Comparison of ENCODE assay signal across 8 cellular contexts in genomic region chrX:1481636-1482529, GRCh38. TPM values are rescaled to one million over a fixed set of nuclear protein-coding genes. Genes with fewer than 3 reads are reported as not detected.
A peak's percentile ranks its signal among the peaks of the same experiment; 100 is the strongest.
DNase-seq lines count a peak whose midpoint lies in the region; ATAC-seq and TF ChIP-seq lines count a peak whose summit lies in the region.

No MANE protein-coding gene starts in this region.

- H3K4me3 ChIP-seq in LNCaP clone FGC (ENCODE audit: low read depth, low read length) = no peak overlapping the region

- peak; percentile 50 for ATAC-seq in GM21717 (IDR thresholded peaks at IDR 0.05; ENCODE audit: unreplicated experiment)

- H3K9me3 Mint-ChIP-seq in progenitor cell of endocrine pancreas (ENCODE audit: low read depth) = peaks cover 20% of the 10 kb centered on the region

- peaks cover 21% of the 10 kb centered on the region for H3K27me3 Mint-ChIP-seq in progenitor cell of endocrine pancreas

- TF ChIP-seq CTCF in LNCaP clone FGC (IDR thresholded peaks at IDR 0.05; ENCODE audit: control insufficient read depth, extremely low read depth, insufficient read depth) (no peak), progenitor cell of endocrine pancreas (IDR thresholded peaks at IDR 0.05; ENCODE audit: unreplicated experiment) (no peak)

- no peaks in the 10 kb centered on the region for H3K36me3 Mint-ChIP-seq in progenitor cell of endocrine pancreas (ENCODE audit: insufficient read depth)

- peaks cover 4% of the 10 kb centered on the region for H3K4me1 Mint-ChIP-seq in progenitor cell of endocrine pancreas (ENCODE audit: low read depth)

- H3K27ac Mint-ChIP-seq in progenitor cell of endocrine pancreas = peak overlapping the region; percentile 86

- in situ Hi-C loops in Caki2 (cut with HindIII; ENCODE audit: low pct_unique_long_range_greater_than_20kb, low sequenced_read_pairs) = no loop called here

- DNase-seq in Caki2 (ENCODE audit: low read depth) (peak; percentile 60), LNCaP clone FGC (ENCODE audit: low read depth) (peak; percentile 53), activated T-helper 1 cell treated with Interleukin-2 at 50 U/mL for 16 hours (ENCODE audit: low read depth) (peak; percentile 59), glomerular visceral epithelial cell (ENCODE audit: extremely low spot score) (peak; percentile 51), progenitor cell of endocrine pancreas (ENCODE audit: low spot score, unreplicated experiment) (no peak), cerebellar cortex (ENCODE audit: low spot score) (no peak), COLO668 (lab: John Stamatoyannopoulos, UW; ENCODE audit: unreplicated experiment) (no peak)

- peak overlapping the region; percentile 61 for H3K4me3 Mint-ChIP-seq in progenitor cell of endocrine pancreas (ENCODE audit: low read depth)

RNA-seq across cellular contexts. Expression of gene ASMTL, which starts 29.2 kb away (rescaled TPM):
- 50.7 and 51.8 TPM in 2 replicates for total RNA-seq in Caki2 (2014; rRNA removed; shearing (Covaris generic); ENCODE audit: low replicate concordance)
- total RNA-seq in progenitor cell of endocrine pancreas = 24.5 and 26.2 TPM in 2 replicates

RNA-seq across cellular contexts. Expression of gene P2RY8, which starts 55.1 kb away (rescaled TPM):
- not detected in 2 replicates for total RNA-seq in Caki2 (2014; rRNA removed; shearing (Covaris generic); ENCODE audit: low replicate concordance)
- not detected in 2 replicates for total RNA-seq in progenitor cell of endocrine pancreas

Comparison
In these comparisons a context has a peak if more than half of its experiments do, and no peak if none do; other contexts are left out.
1. DNase-seq: peak in Caki2 (single experiment), LNCaP clone FGC (single experiment), activated T-helper 1 cell treated with Interleukin-2 at 50 U/mL for 16 hours (single experiment) and glomerular visceral epithelial cell (single experiment); none in progenitor cell of endocrine pancreas (single experiment), cerebellar cortex (single experiment) and COLO668 (single experiment).